Comparison of ENCODE assay signal across 30 cellular contexts in genomic region chr5:171992305-171992704, GRCh38.
"Had no signal": no experiment of that assay in that cellular context is flagged by ENCODE, and none has a peak within 500 bp of the region (broad histone marks: within the 10 kb centered on the region; RNA-seq: fewer than 3 reads in every experiment).

No MANE protein-coding gene starts in this region.

- H3K9me3 ChIP-seq: adrenal gland, body of pancreas, colonic mucosa, suprapubic skin, tibial artery had no signal

- H3K4me3 Mint-ChIP-seq: activated naive CD8-positive, alpha-beta T cell; immature natural killer cell; neural crest cell had no signal

- H3K4me3 ChIP-seq: adrenal gland, body of pancreas, colonic mucosa, suprapubic skin, tibial artery had no signal

- H3K36me3 ChIP-seq: adrenal gland, colonic mucosa had no signal

- H3K4me1 ChIP-seq: colonic mucosa had no signal

- DNase-seq: activated CD4-positive, alpha-beta T cell treated with anti-CD3 and anti-CD28 coated beads for 4 hours; activated CD4-positive, alpha-beta T cell treated with anti-CD3 and anti-CD28 coated beads, Interleukin-2, amount 50 U/mL, for 4 hours; activated CD4-positive, CD25-positive, alpha-beta regulatory T cell; activated CD8-positive, alpha-beta memory T cell treated with anti-CD3 and anti-CD28 coated beads for 24 hours; activated effector memory CD4-positive, alpha-beta T cell treated with Interleukin-2 at 50 U/mL for 16 hours; activated naive CD4-positive, alpha-beta T cell treated with Interleukin-2 at 50 U/mL for 16 hours; adrenal gland; aorta; body of pancreas; colonic mucosa; effector CD8-positive, alpha-beta T cell; erythroblast; foreskin fibroblast; head of caudate nucleus; hippocampal formation; immature natural killer cell; kidney; left colon; mammary epithelial cell; naive thymus-derived CD8-positive, alpha-beta T cell; occipital lobe; right cardiac atrium; stimulated activated CD4-positive, alpha-beta T cell treated with anti-CD3 and anti-CD28 coated beads, Interleukin-15, amount 100 ng/mL, for 24 hours; stimulated activated CD4-positive, alpha-beta T cell treated with anti-CD3 and anti-CD28 coated beads, Interleukin-2, amount 100 ng/mL, for 24 hours; stimulated activated naive CD4-positive, alpha-beta T cell; tibial artery had no signal

- H3K27me3 Mint-ChIP-seq: activated naive CD8-positive, alpha-beta T cell; naive thymus-derived CD8-positive, alpha-beta T cell had no signal

- H3K9me3 Mint-ChIP-seq: immature natural killer cell; naive thymus-derived CD8-positive, alpha-beta T cell; neural crest cell had no signal

- ATAC-seq: body of pancreas; left colon; naive thymus-derived CD8-positive, alpha-beta T cell; right cardiac atrium had no signal

- H3K27ac ChIP-seq: adrenal gland, body of pancreas, colonic mucosa, parathyroid adenoma, suprapubic skin, tibial artery had no signal

- FAIRE-seq: kidney had no signal

- H3K27me3 ChIP-seq: adrenal gland, body of pancreas, colonic mucosa, suprapubic skin, tibial artery had no signal
